ENCODE assay signal across 9 cellular contexts in genomic region chr11:76769645-76770586, GRCh38. TPM values are rescaled to one million over a fixed set of nuclear protein-coding genes. Genes with fewer than 3 reads are reported as not detected.
DNase-seq lines count a peak whose midpoint lies in the region; ATAC-seq and TF ChIP-seq lines count a peak whose summit lies in the region.
"Had no signal": no experiment of that assay in that cellular context is flagged by ENCODE, and none has a peak within 500 bp of the region (broad histone marks: within the 10 kb centered on the region; RNA-seq: fewer than 3 reads in every experiment).

No MANE protein-coding gene starts in this region.

- H3K27ac ChIP-seq in ascending aorta (peak overlapping the region; percentile 78 to 87), right lobe of liver (peak overlapping the region; percentile 69 to 100 (median 77)), upper lobe of left lung (peak overlapping the region in 3 of 4 donors; percentile 46 to 77 (median 70))

- H3K4me3 ChIP-seq in ascending aorta (no peak overlapping the region), right lobe of liver (no peak overlapping the region), upper lobe of left lung (no peak overlapping the region)

- H3K9me3 ChIP-seq in ascending aorta = no peaks in the 10 kb centered on the region
- no peaks in the 10 kb centered on the region for H3K9me3 ChIP-seq in right lobe of liver
- H3K9me3 ChIP-seq in upper lobe of left lung = no peaks in the 10 kb centered on the region

- ATAC-seq in right lobe of liver (peak; percentile 43 to 70 (median 62)), upper lobe of left lung (ENCODE audit: low FRiP score in 2 of 2) (peak in 1 of 2 donors; percentile 18), GM19467 (IDR thresholded peaks at IDR 0.05; ENCODE audit: unreplicated experiment) (no peak)

- H3K36me3 ChIP-seq in ascending aorta (no peaks in the 10 kb centered on the region), right lobe of liver (peaks cover 0 to 4% (median 0%) of the 10 kb centered on the region in 4 donors), upper lobe of left lung (no peaks in the 10 kb centered on the region)

- DNase-seq in SHP77 (lab: John Stamatoyannopoulos, UW) (peak; percentile 30 to 69), SHP77 treated with DMSO at 0.1 percent for 48 hours (lab: John Stamatoyannopoulos, UW) (no peak), ascending aorta (ENCODE audit: low spot score in 2 of 2) (no peak), right lobe of liver (peak; percentile 81 to 96 (median 96)), upper lobe of left lung (peak in 1 of 2 donors; percentile 47), activated T-cell treated with anti-CD3 and anti-CD28 coated beads for 4 hours (no peak)
- no peak for DNase-seq in stimulated activated CD4-positive, alpha-beta T cell treated with anti-CD3 and anti-CD28 coated beads, Interleukin-12 subunit alpha, Interleukin-12 subunit beta, amount 100 ng/mL, for 4 hours
- DNase-seq: H9 had no signal

- intact Hi-C loops in ascending aorta (cut with DNase I) (loop anchor here (2.0 to 5.0 kb wide), 2 partner anchors 15 to 158 kb away; no protein-coding TSS in a partner anchor), right lobe of liver (cut with DNase I) (no loop called here)

- TF ChIP-seq CTCF in ascending aorta (IDR thresholded peaks at IDR 0.05) = no peak
- TF ChIP-seq CTCF in right lobe of liver (IDR thresholded peaks at IDR 0.05) = no peak
- no peak for TF ChIP-seq CTCF in upper lobe of left lung (IDR thresholded peaks at IDR 0.05)

- no peaks in the 10 kb centered on the region for H3K27me3 ChIP-seq in ascending aorta
- H3K27me3 ChIP-seq in right lobe of liver = no peaks in the 10 kb centered on the region
- H3K27me3 ChIP-seq in upper lobe of left lung = no peaks in the 10 kb centered on the region

- TF ChIP-seq POLR2A in right lobe of liver (IDR thresholded peaks at IDR 0.05) = no peak
- TF ChIP-seq POLR2A in upper lobe of left lung (IDR thresholded peaks at IDR 0.05) = no peak

- TF ChIP-seq EP300 in upper lobe of left lung (IDR thresholded peaks at IDR 0.05) = no peak

- H3K4me1 ChIP-seq in ascending aorta = peaks cover 19 to 51% of the 10 kb centered on the region in 2 donors
- peaks cover 0 to 81% (median 40%) of the 10 kb centered on the region in 4 donors for H3K4me1 ChIP-seq in right lobe of liver
- peaks cover 30 to 43% (median 39%) of the 10 kb centered on the region in 4 donors for H3K4me1 ChIP-seq in upper lobe of left lung

- WGBS in right lobe of liver (ENCODE audit: insufficient coverage, low coverage, low lambda C conversion rate, missing lambda C conversion rate) = 16% methylated on average over 5 of the region's 13 CpGs
- WGBS in upper lobe of left lung, 2 donors = 78 to 87% methylated on average over 11 to 13 of the region's 13 CpGs

RNA-seq across cellular contexts. Expression of gene TSKU, which starts 13.2 kb away (rescaled TPM):
- total RNA-seq in ascending aorta (121 TPM), right lobe of liver (1,000 to 10,000 TPM in 1 of 6 experiments, 100 to 1,000 TPM in 4, 10 to 100 TPM in 1; 66.1 to 1,026 (median 278) TPM), upper lobe of left lung (10 to 100 TPM in 2 of 6 donors, 1 to 10 TPM in 4; 2.1 to 19.8 (median 9.5) TPM)

Comparison
In these comparisons a context has a peak if more than half of its experiments do, and no peak if none do; other contexts are left out.
1. DNase-seq: peak in SHP77 (2 of 2) and right lobe of liver (3 of 3); none in SHP77 treated with DMSO at 0.1 percent for 48 hours (single experiment), ascending aorta (0 of 2), stimulated activated CD4-positive, alpha-beta T cell treated with anti-CD3 and anti-CD28 coated beads, Interleukin-12 subunit alpha, Interleukin-12 subunit beta, amount 100 ng/mL, for 4 hours (single experiment) and activated T-cell treated with anti-CD3 and anti-CD28 coated beads for 4 hours (single experiment).
2. Peak in every context shown above with its lines, with median percentiles within 50 percentile points of each other: H3K27ac ChIP-seq.